Comparison of ENCODE assay signal across 21 cellular contexts in genomic region chr7:31767686-31768358, GRCh38.
"Had no signal": no experiment of that assay in that cellular context is flagged by ENCODE, and none has a peak within 500 bp of the region (broad histone marks: within the 10 kb centered on the region; RNA-seq: fewer than 3 reads in every experiment).

No MANE protein-coding gene starts in this region.

- H3K36me3 Mint-ChIP-seq: activated naive CD4-positive, alpha-beta T cell treated with anti-CD3 and anti-CD28 coated beads, Interleukin-2, amount 50 U/mL, for 72 hours; stimulated activated effector memory CD8-positive, alpha-beta T cell treated with anti-CD3 and anti-CD28 coated beads, Interleukin-12 subunit alpha, Interleukin-12 subunit beta, amount 100 ng/mL, for 72 hours; T-cell had no signal

- H3K27ac Mint-ChIP-seq: activated CD4-positive, alpha-beta T cell treated with anti-CD3 and anti-CD28 coated beads for 36 hours; activated naive CD4-positive, alpha-beta T cell treated with anti-CD3 and anti-CD28 coated beads, Interleukin-2, amount 50 U/mL, for 72 hours; activated T-cell treated with anti-CD3 and anti-CD28 coated beads, Interleukin-2, amount 50 U/mL, for 24 hours; activated T-helper 17 cell treated with anti-CD3 and anti-CD28 coated beads, Interleukin-2, amount 50 U/mL, for 72 hours; nephron progenitor cell; stimulated activated effector memory CD8-positive, alpha-beta T cell treated with anti-CD3 and anti-CD28 coated beads, Interleukin-12 subunit alpha, Interleukin-12 subunit beta, amount 100 ng/mL, for 72 hours; stimulated activated naive CD8-positive, alpha-beta T cell treated with anti-CD3 and anti-CD28 coated beads, Interleukin-15, amount 100 ng/mL, for 72 hours; T-cell had no signal

- H3K4me1 ChIP-seq: colonic mucosa, heart left ventricle, right lobe of liver, suprapubic skin, tibial nerve had no signal

- H3K9me3 ChIP-seq: colonic mucosa, heart left ventricle, right lobe of liver, suprapubic skin, tibial nerve had no signal

- ATAC-seq: activated CD4-positive, alpha-beta T cell treated with anti-CD3 and anti-CD28 coated beads for 36 hours; activated naive CD4-positive, alpha-beta T cell treated with anti-CD3 and anti-CD28 coated beads, Interleukin-2, amount 50 U/mL, for 72 hours; activated T-helper 17 cell treated with anti-CD3 and anti-CD28 coated beads, Interleukin-2, amount 50 U/mL, for 72 hours; heart left ventricle; right lobe of liver; stimulated activated effector memory CD8-positive, alpha-beta T cell treated with anti-CD3 and anti-CD28 coated beads, Interleukin-12 subunit alpha, Interleukin-12 subunit beta, amount 100 ng/mL, for 72 hours; stimulated activated naive CD8-positive, alpha-beta T cell treated with anti-CD3 and anti-CD28 coated beads, Interleukin-15, amount 100 ng/mL, for 72 hours; T-cell had no signal

- H3K4me3 Mint-ChIP-seq: activated CD4-positive, alpha-beta T cell treated with anti-CD3 and anti-CD28 coated beads for 36 hours; activated T-cell treated with anti-CD3 and anti-CD28 coated beads, Interleukin-2, amount 50 U/mL, for 24 hours; activated T-helper 17 cell treated with anti-CD3 and anti-CD28 coated beads, Interleukin-2, amount 50 U/mL, for 72 hours; nephron progenitor cell; stimulated activated effector memory CD8-positive, alpha-beta T cell treated with anti-CD3 and anti-CD28 coated beads, Interleukin-12 subunit alpha, Interleukin-12 subunit beta, amount 100 ng/mL, for 72 hours; stimulated activated naive CD8-positive, alpha-beta T cell treated with anti-CD3 and anti-CD28 coated beads, Interleukin-15, amount 100 ng/mL, for 72 hours; T-cell had no signal

- H3K4me3 ChIP-seq: colonic mucosa, dorsolateral prefrontal cortex, heart left ventricle, right lobe of liver, skin epidermis, suprapubic skin, tibial nerve had no signal

- H3K27me3 Mint-ChIP-seq: activated CD4-positive, alpha-beta T cell treated with anti-CD3 and anti-CD28 coated beads for 36 hours; activated T-cell treated with anti-CD3 and anti-CD28 coated beads, Interleukin-2, amount 50 U/mL, for 24 hours; activated T-helper 17 cell treated with anti-CD3 and anti-CD28 coated beads, Interleukin-2, amount 50 U/mL, for 72 hours; stimulated activated naive CD8-positive, alpha-beta T cell treated with anti-CD3 and anti-CD28 coated beads, Interleukin-15, amount 100 ng/mL, for 72 hours; T-cell had no signal

- DNase-seq: activated CD4-positive, alpha-beta T cell treated with anti-CD3 and anti-CD28 coated beads for 36 hours; activated CD4-positive, alpha-beta T cell treated with anti-CD3 and anti-CD28 coated beads, Interleukin-2, amount 50 U/mL, for 4 hours; activated CD8-positive, alpha-beta memory T cell treated with anti-CD3 and anti-CD28 coated beads for 24 hours; activated CD8-positive, alpha-beta memory T cell treated with anti-CD3 and anti-CD28 coated beads, Interleukin-2, amount 50 U/mL, for 4 hours; activated T-cell treated with anti-CD3 and anti-CD28 coated beads, Interleukin-2, amount 50 U/mL, for 24 hours; central memory CD4-positive, alpha-beta T cell; colonic mucosa; dorsolateral prefrontal cortex; heart left ventricle; nephron progenitor cell; occipital lobe; right lobe of liver; stimulated activated CD4-positive, alpha-beta T cell treated with anti-CD3 and anti-CD28 coated beads, Interleukin-1b, Interleukin-23, amount 100 ng/mL, for 48 hours; stimulated activated naive CD8-positive, alpha-beta T cell treated with anti-CD3 and anti-CD28 coated beads, Interleukin-15, amount 100 ng/mL, for 72 hours; T-cell had no signal

- H3K27ac ChIP-seq: colonic mucosa, dorsolateral prefrontal cortex, heart left ventricle, right lobe of liver, skin epidermis, suprapubic skin, tibial nerve had no signal

- H3K27me3 ChIP-seq: colonic mucosa, dorsolateral prefrontal cortex, heart left ventricle, right lobe of liver, suprapubic skin, tibial nerve had no signal

- H3K9me3 Mint-ChIP-seq: stimulated activated naive CD8-positive, alpha-beta T cell treated with anti-CD3 and anti-CD28 coated beads, Interleukin-15, amount 100 ng/mL, for 72 hours had no signal

- H3K4me1 Mint-ChIP-seq: activated CD4-positive, alpha-beta T cell treated with anti-CD3 and anti-CD28 coated beads for 36 hours; activated T-helper 17 cell treated with anti-CD3 and anti-CD28 coated beads, Interleukin-2, amount 50 U/mL, for 72 hours; nephron progenitor cell; stimulated activated effector memory CD8-positive, alpha-beta T cell treated with anti-CD3 and anti-CD28 coated beads, Interleukin-12 subunit alpha, Interleukin-12 subunit beta, amount 100 ng/mL, for 72 hours; stimulated activated naive CD8-positive, alpha-beta T cell treated with anti-CD3 and anti-CD28 coated beads, Interleukin-15, amount 100 ng/mL, for 72 hours; T-cell had no signal

- H3K36me3 ChIP-seq: colonic mucosa, right lobe of liver, suprapubic skin, tibial nerve had no signal
